Comparison of ENCODE assay signal across 15 cellular contexts in genomic region chr2:143254108-143254507, GRCh38.
DNase-seq lines count a peak whose midpoint lies in the region; ATAC-seq and TF ChIP-seq lines count a peak whose summit lies in the region.
"Had no signal": no experiment of that assay in that cellular context is flagged by ENCODE, and none has a peak within 500 bp of the region (broad histone marks: within the 10 kb centered on the region; RNA-seq: fewer than 3 reads in every experiment).

No MANE protein-coding gene starts in this region.

- no peak for ATAC-seq in activated T-cell treated with anti-CD3 and anti-CD28 coated beads, Interleukin-2, amount 50 U/mL, for 72 hours (replicated peaks in 1 of 2)
- peak; percentile 43 to 56 (median 55) for ATAC-seq in natural killer cell
- ATAC-seq in GM21360 (IDR thresholded peaks at IDR 0.05; ENCODE audit: unreplicated experiment) = no peak
- no peak for ATAC-seq in HG03025 (IDR thresholded peaks at IDR 0.05; ENCODE audit: low FRiP score, unreplicated experiment)
- ATAC-seq: sciatic nerve had no signal

- DNase-seq in activated T-cell treated with anti-CD3 and anti-CD28 coated beads for 1 hour (ENCODE audit: low read depth) = peak; percentile 19
- no peak for DNase-seq in activated T-cell treated with anti-CD3 and anti-CD28 coated beads for 4 hours
- DNase-seq in KBM-7 = peak; percentile 42
- no peak for DNase-seq in activated T-cell treated with anti-CD3 and anti-CD28 coated beads, Interleukin-2, amount 50 U/mL, for 72 hours
- no peak for DNase-seq in natural killer cell
- DNase-seq in NCI-H2107 treated with DMSO at 0.1 percent for 48 hours (lab: John Stamatoyannopoulos, UW; ENCODE audit: unreplicated experiment) = no peak
- DNase-seq: caudate nucleus, IMR-90, mammary epithelial cell, NCI-H1105, NCI-H2171, Right ventricle myocardium superior had no signal

- H3K36me3 Mint-ChIP-seq in activated T-cell treated with anti-CD3 and anti-CD28 coated beads, Interleukin-2, amount 50 U/mL, for 72 hours (ENCODE audit: insufficient read depth in 2 of 2) = peaks cover 5% of the 10 kb centered on the region in 2 donors
- no peaks in the 10 kb centered on the region for H3K36me3 Mint-ChIP-seq in natural killer cell

- H3K27ac Mint-ChIP-seq in activated T-cell treated with anti-CD3 and anti-CD28 coated beads, Interleukin-2, amount 50 U/mL, for 72 hours = peak overlapping the region; percentile 82
- H3K27ac Mint-ChIP-seq in natural killer cell = peak overlapping the region; percentile 83 to 90

- H3K9me3 Mint-ChIP-seq in activated T-cell treated with anti-CD3 and anti-CD28 coated beads, Interleukin-2, amount 50 U/mL, for 72 hours = no peaks in the 10 kb centered on the region
- no peaks in the 10 kb centered on the region for H3K9me3 Mint-ChIP-seq in natural killer cell

- intact Hi-C loops in natural killer cell (cut with micrococcal nuclease) = no loop called here

- no peak for TF ChIP-seq CTCF in natural killer cell (IDR thresholded peaks at IDR 0.05)

- peaks cover 68% of the 10 kb centered on the region for H3K4me1 Mint-ChIP-seq in activated T-cell treated with anti-CD3 and anti-CD28 coated beads, Interleukin-2, amount 50 U/mL, for 72 hours (ENCODE audit: low read depth)
- peaks cover 44 to 46% of the 10 kb centered on the region in 2 donors for H3K4me1 Mint-ChIP-seq in natural killer cell

- H3K27me3 Mint-ChIP-seq in activated T-cell treated with anti-CD3 and anti-CD28 coated beads, Interleukin-2, amount 50 U/mL, for 72 hours (ENCODE audit: low read depth) = no peaks in the 10 kb centered on the region
- no peaks in the 10 kb centered on the region for H3K27me3 Mint-ChIP-seq in natural killer cell (ENCODE audit: low read depth in 2 of 2)

- H3K4me3 Mint-ChIP-seq in activated T-cell treated with anti-CD3 and anti-CD28 coated beads, Interleukin-2, amount 50 U/mL, for 72 hours = peak overlapping the region in 1 of 2 donors; percentile 53
- H3K4me3 Mint-ChIP-seq in natural killer cell = peak overlapping the region; percentile 13

- in situ Hi-C loops in KBM-7 (cut with MboI; ENCODE audit: low pct_unique_long_range_greater_than_20kb, low sequenced_read_pairs) = no loop called here

Comparison
In these comparisons a context has a peak if more than half of its experiments do, and no peak if none do; other contexts are left out.
1. DNase-seq: peak in activated T-cell treated with anti-CD3 and anti-CD28 coated beads for 1 hour (single experiment) and KBM-7 (single experiment); none in activated T-cell treated with anti-CD3 and anti-CD28 coated beads for 4 hours (single experiment), activated T-cell treated with anti-CD3 and anti-CD28 coated beads, Interleukin-2, amount 50 U/mL, for 72 hours (0 of 2), natural killer cell (single experiment) and NCI-H2107 treated with DMSO at 0.1 percent for 48 hours (single experiment).
2. ATAC-seq: peak in natural killer cell (3 of 3); none in activated T-cell treated with anti-CD3 and anti-CD28 coated beads, Interleukin-2, amount 50 U/mL, for 72 hours (0 of 2), GM21360 (single experiment) and HG03025 (single experiment).